Comparison of ENCODE assay signal across 11 cellular contexts in the genomic region with DNA sequence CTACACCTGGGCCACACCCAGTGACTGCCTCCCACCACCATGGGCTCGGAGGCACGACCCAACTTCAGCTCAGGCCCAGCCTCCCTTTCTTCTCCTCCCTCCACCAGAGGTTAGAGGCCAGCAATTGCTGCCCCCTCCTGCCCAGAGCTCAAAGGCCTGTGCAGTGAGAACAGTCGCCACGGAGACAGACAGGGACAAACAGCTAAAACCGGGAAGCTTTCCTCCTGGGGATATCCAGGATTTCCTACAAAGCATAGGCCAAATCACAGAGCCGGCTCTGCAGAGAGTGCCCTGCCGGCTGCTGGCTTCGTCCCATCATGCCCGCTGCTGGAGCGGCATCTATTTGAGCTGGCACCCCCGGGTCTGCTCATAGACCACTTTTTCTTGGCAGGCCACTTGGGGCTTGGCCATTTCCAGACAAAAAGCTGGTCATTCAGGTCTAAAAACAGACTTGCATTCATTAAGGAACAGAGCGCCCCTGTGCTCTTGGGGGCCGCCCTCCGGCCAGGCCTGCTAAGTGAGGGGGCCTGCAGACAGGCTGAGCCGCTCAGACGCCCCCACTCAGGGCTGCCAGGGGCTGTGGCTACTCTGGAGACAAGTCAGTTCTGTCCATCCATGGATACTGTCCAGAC. TPM values are rescaled to one million over a fixed set of nuclear protein-coding genes. Genes with fewer than 3 reads are reported as not detected.
DNase-seq lines count a peak whose midpoint lies in the region; ATAC-seq and TF ChIP-seq lines count a peak whose summit lies in the region.
"Had no signal": no experiment of that assay in that cellular context is flagged by ENCODE, and none has a peak within 500 bp of the region (broad histone marks: within the 10 kb centered on the region; RNA-seq: fewer than 3 reads in every experiment).

No MANE protein-coding gene starts in this region.

- TF ChIP-seq POLR2A in upper lobe of left lung (IDR thresholded peaks at IDR 0.05), result no peak
- no peak for TF ChIP-seq POLR2A in prostate gland (IDR thresholded peaks at IDR 0.05)

- no peaks in the 10 kb centered on the region for H3K36me3 ChIP-seq in left ventricle myocardium inferior
- no peaks in the 10 kb centered on the region for H3K36me3 ChIP-seq in upper lobe of left lung
- H3K36me3 ChIP-seq in prostate gland, result no peaks in the 10 kb centered on the region

- H3K4me3 ChIP-seq in left ventricle myocardium inferior (peak overlapping the region; percentile 14), upper lobe of left lung (no peak overlapping the region), prostate gland (no peak overlapping the region)

- H3K9me3 ChIP-seq in left ventricle myocardium inferior (replicated peaks) (no peaks in the 10 kb centered on the region), upper lobe of left lung (no peaks in the 10 kb centered on the region), prostate gland (no peaks in the 10 kb centered on the region)

- H3K27me3 ChIP-seq in left ventricle myocardium inferior (ENCODE audit: low read depth), result peaks cover 28% of the 10 kb centered on the region
- H3K27me3 ChIP-seq in upper lobe of left lung, result peaks cover 0 to 5% (median 1%) of the 10 kb centered on the region in 4 donors
- no peaks in the 10 kb centered on the region for H3K27me3 ChIP-seq in prostate gland (replicated peaks; ENCODE audit: insufficient read depth)

- DNase-seq in left ventricle myocardium inferior (no peak), Right ventricle myocardium inferior (ENCODE audit: missing footprints) (no peak), middle frontal gyrus (ENCODE audit: extremely low spot score, low spot score) (peak; percentile 40), upper lobe of left lung (peak in 1 of 2 donors; percentile 33), DMS 273 treated with DMSO at 0.1 percent for 48 hours (lab: John Stamatoyannopoulos, UW) (no peak), NCI-H2081 (lab: John Stamatoyannopoulos, UW) (no peak), prostate gland (ENCODE audit: low spot score) (no peak)
- DNase-seq: DMS153; effector memory CD8-positive, alpha-beta T cell; naive B cell had no signal

- no peak for TF ChIP-seq EP300 in upper lobe of left lung (IDR thresholded peaks at IDR 0.05)

- H3K27ac ChIP-seq in left ventricle myocardium inferior (replicated peaks) (no peak overlapping the region), upper lobe of left lung (peak overlapping the region; percentile 29 to 51 (median 44)), prostate gland (no peak overlapping the region)

- intact Hi-C loops in left ventricle myocardium inferior (cut with micrococcal nuclease), result no loop called here
- intact Hi-C loops in Right ventricle myocardium inferior (cut with DNase I), result no loop called here
- intact Hi-C loops in prostate gland (cut with DNase I), result no loop called here

- ATAC-seq in Right ventricle myocardium inferior (no peak), esophagus mucosa (peak; percentile 7), upper lobe of left lung (ENCODE audit: low FRiP score in 2 of 2) (no peak)
- ATAC-seq: effector memory CD8-positive, alpha-beta T cell had no signal

- 56 to 62% methylated on average over 4 to 16 of the region's 16 CpGs for WGBS in upper lobe of left lung, 2 donors
- 33% methylated on average over 16 of the region's 16 CpGs for WGBS in prostate gland

- H3K4me1 ChIP-seq in left ventricle myocardium inferior (peaks cover 25% of the 10 kb centered on the region), upper lobe of left lung (peaks cover 0 to 39% (median 25%) of the 10 kb centered on the region in 4 donors), prostate gland (replicated peaks) (peaks cover 4% of the 10 kb centered on the region)

- TF ChIP-seq CTCF in left ventricle myocardium inferior (IDR thresholded peaks at IDR 0.05; ENCODE audit: borderline replicate concordance) (no peak), upper lobe of left lung (IDR thresholded peaks at IDR 0.05) (no peak), prostate gland (IDR thresholded peaks at IDR 0.05) (no peak)

RNA-seq across cellular contexts. Expression of a gene that starts 17.5 kb away (rescaled TPM):
- total RNA-seq in left ventricle myocardium inferior (not detected), Right ventricle myocardium inferior (not detected), esophagus mucosa (4.0 TPM), upper lobe of left lung (10 to 100 TPM; 26.7 to 52.4 (median 32.9) TPM), prostate gland (1 to 10 TPM; 4.3 to 6.4 TPM)

RNA-seq across cellular contexts. Expression of a gene that starts 50.9 kb away (rescaled TPM):
- total RNA-seq in left ventricle myocardium inferior (1,009 TPM), Right ventricle myocardium inferior (1,022 TPM), esophagus mucosa (1,103 TPM), upper lobe of left lung (100 to 1,000 TPM; 278 to 569 (median 393) TPM), prostate gland (100 to 1,000 TPM; 470 to 513 TPM)

Comparison
In these comparisons a context has a peak if more than half of its experiments do, and no peak if none do; other contexts are left out.
1. H3K27ac ChIP-seq: peak in upper lobe of left lung (4 of 4); none in left ventricle myocardium inferior (single experiment) and prostate gland (0 of 2).